Comparison of ENCODE assay signal across 8 cellular contexts in genomic region chr7:35184961-35185360, GRCh38.
A peak's percentile ranks its signal among the peaks of the same experiment; 100 is the strongest.
DNase-seq lines count a peak whose midpoint lies in the region; ATAC-seq and TF ChIP-seq lines count a peak whose summit lies in the region.
"Not testable (repeated sequence)": the region's sequence is repeated elsewhere in the genome, so short reads cannot be mapped to it uniquely, and the experiment has no call there.

No MANE protein-coding gene starts in this region.

- peak overlapping the region; percentile 48 for H3K4me3 ChIP-seq in A673 (ENCODE audit: low read depth, low read length, poor library complexity, severe bottlenecking)
- H3K4me3 ChIP-seq in HFF-Myc (replicated peaks; ENCODE audit: low read depth, low read length) = peak overlapping the region; percentile 29; the same call in 1 of the 2 replicates
- peak overlapping the region; percentile 79 for H3K4me3 ChIP-seq in endodermal cell (ENCODE audit: low read length)
- H3K4me3 ChIP-seq in left ventricle myocardium inferior = peak overlapping the region; percentile 70
- H3K4me3 ChIP-seq in smooth muscle cell = peak overlapping the region; percentile 57

- not testable (repeated sequence) for H3K9ac ChIP-seq in endodermal cell (ENCODE audit: extremely low read depth, low read length, poor library complexity, severe bottlenecking); smooth muscle cell (ENCODE audit: low read depth)

- H3K36me3 ChIP-seq in A673 (ENCODE audit: insufficient read depth, low read length, poor library complexity, severe bottlenecking); endodermal cell (ENCODE audit: control insufficient read depth, insufficient read depth, low read length); left ventricle myocardium inferior; smooth muscle cell (ENCODE audit: low read depth): not testable (repeated sequence)

- peak overlapping the region; percentile 86 for H3K4me2 ChIP-seq in smooth muscle cell

- H4K20me1 ChIP-seq in smooth muscle cell (ENCODE audit: low read depth) = not testable (repeated sequence)

- H3K4me1 ChIP-seq in A673 (ENCODE audit: insufficient read depth, low read length, poor library complexity, severe bottlenecking); endodermal cell (ENCODE audit: control insufficient read depth, insufficient read depth, low read length); smooth muscle cell (ENCODE audit: low read depth): not testable (repeated sequence)
- H3K4me1 ChIP-seq in left ventricle myocardium inferior = peaks cover 27% of the 10 kb centered on the region

- not testable (repeated sequence) for H3K79me2 ChIP-seq in smooth muscle cell (ENCODE audit: low read depth)

- intact Hi-C loops in A673 (cut with micrococcal nuclease; ENCODE audit: unreplicated experiment) = loop anchor here (5.0 kb wide), 2 partner anchors 337 to 352 kb away; no protein-coding TSS in a partner anchor
- intact Hi-C loops in left ventricle myocardium inferior (cut with micrococcal nuclease) = not testable (repeated sequence)

- not testable (repeated sequence) for H2AFZ ChIP-seq in smooth muscle cell (ENCODE audit: low read depth)

- peaks cover 15% of the 10 kb centered on the region for H3K4me1 Mint-ChIP-seq in WTC11
- H3K4me1 Mint-ChIP-seq in endodermal cell, nephron: not testable (repeated sequence)

- peaks cover 52% of the 10 kb centered on the region for H3K27me3 Mint-ChIP-seq in WTC11 (ENCODE audit: low read depth)
- H3K27me3 Mint-ChIP-seq in endodermal cell (ENCODE audit: insufficient read depth) = peaks cover 38% of the 10 kb centered on the region
- H3K27me3 Mint-ChIP-seq in nephron (ENCODE audit: low read depth) = peaks cover 56% of the 10 kb centered on the region

- not testable (repeated sequence) for H3F3A ChIP-seq in smooth muscle cell (ENCODE audit: low read depth)

- not testable (repeated sequence) for ATAC-seq in WTC11

- not testable (repeated sequence) for H3K9me3 ChIP-seq in A673 (ENCODE audit: low read depth, low read length, poor library complexity, severe bottlenecking); endodermal cell (ENCODE audit: control insufficient read depth, low read length); left ventricle myocardium inferior (replicated peaks); smooth muscle cell (replicated peaks; ENCODE audit: low read depth)

- 85 to 94% methylated on average over 3 to 5 of the region's 5 CpGs for WGBS in endodermal cell (ENCODE audit: insufficient coverage in 1 of 2, insufficient read length in 1 of 2), 2 experiments
- 62% methylated on average over 5 of the region's 5 CpGs for WGBS in smooth muscle cell (ENCODE audit: low lambda C conversion rate)

- not testable (repeated sequence) for H3K36me3 Mint-ChIP-seq in WTC11; endodermal cell (ENCODE audit: low read depth); nephron (ENCODE audit: low read depth)

- CTCF ChIA-PET in A673 (lab: Charles Lee) = not testable (repeated sequence)
- CTCF ChIA-PET in WTC11 (lab: Charles Lee) = interaction anchor here (2.0 kb wide), 1 partner anchor 240 kb away, joined by 6 read pairs; no protein-coding TSS in a partner anchor

- not testable (repeated sequence) for TF ChIP-seq CTCF in A673 (conservative IDR thresholded peaks at IDR 0.05; ENCODE audit: low read depth, low read length); HFF-Myc (IDR thresholded peaks at IDR 0.05; ENCODE audit: low read depth, low read length, missing control alignments); WTC11 (IDR thresholded peaks at IDR 0.05); endodermal cell (conservative IDR thresholded peaks at IDR 0.05); left ventricle myocardium inferior (IDR thresholded peaks at IDR 0.05; ENCODE audit: borderline replicate concordance); nephron (IDR thresholded peaks at IDR 0.05; ENCODE audit: unreplicated experiment in 3 of 3); smooth muscle cell (IDR thresholded peaks at IDR 0.05; ENCODE audit: borderline replicate concordance, insufficient read depth, poor library complexity, severe bottlenecking)

- H3K27ac ChIP-seq in A673 (ENCODE audit: low read depth, low read length, poor library complexity, severe bottlenecking); endodermal cell (ENCODE audit: low read depth, low read length); smooth muscle cell (ENCODE audit: low read depth): not testable (repeated sequence)
- peak overlapping the region; percentile 89 for H3K27ac ChIP-seq in left ventricle myocardium inferior (replicated peaks)

- BruUV-seq in A673 (replicated peaks; lab: Mats Ljungman, UMichigan) = not testable (repeated sequence)

- not testable (repeated sequence) for DNase-seq in A673 (ENCODE audit: low spot score); HFF-Myc (ENCODE audit: extremely low read depth, low read depth); WTC11 (ENCODE audit: low spot score); endodermal cell; left ventricle myocardium inferior; smooth muscle cell (lab: John Stamatoyannopoulos, UW; ENCODE audit: unreplicated experiment)
- DNase-seq in NCI-H69 (lab: John Stamatoyannopoulos, UW) = peak; percentile 8

- H3K27ac Mint-ChIP-seq in WTC11, endodermal cell, nephron: not testable (repeated sequence)

- peaks cover 24% of the 10 kb centered on the region for H3K27me3 ChIP-seq in A673 (replicated peaks; ENCODE audit: insufficient read depth, low read depth, low read length, poor library complexity)
- H3K27me3 ChIP-seq in endodermal cell (ENCODE audit: control insufficient read depth, insufficient read depth, low read length, poor library complexity, severe bottlenecking) = peaks cover 28% of the 10 kb centered on the region
- peaks cover 13% of the 10 kb centered on the region for H3K27me3 ChIP-seq in left ventricle myocardium inferior (ENCODE audit: low read depth)
- peaks cover 13% of the 10 kb centered on the region for H3K27me3 ChIP-seq in smooth muscle cell (ENCODE audit: low read depth)

- not testable (repeated sequence) for H3K9me3 Mint-ChIP-seq in WTC11, endodermal cell, nephron

- H3K4me3 Mint-ChIP-seq in WTC11 = peak overlapping the region; percentile 68
- H3K4me3 Mint-ChIP-seq in endodermal cell = peak overlapping the region; percentile 68
- peak overlapping the region; percentile 50 to 92 (median 81) for H3K4me3 Mint-ChIP-seq in nephron

- POLR2A ChIA-PET in A673 (lab: Charles Lee; ENCODE audit: low non-redundant PET); WTC11 (lab: Charles Lee): not testable (repeated sequence)

Comparison
In these comparisons a context has a peak if more than half of its experiments do, and no peak if none do; other contexts are left out.
1. H3K4me3 ChIP-seq: peak in every context shown above with its lines; median percentile 79 in endodermal cell; 70 in left ventricle myocardium inferior; 57 in smooth muscle cell; 48 in A673; 29 in HFF-Myc.